1 cellular context compared by ENCODE assay signal in the genomic region with DNA sequence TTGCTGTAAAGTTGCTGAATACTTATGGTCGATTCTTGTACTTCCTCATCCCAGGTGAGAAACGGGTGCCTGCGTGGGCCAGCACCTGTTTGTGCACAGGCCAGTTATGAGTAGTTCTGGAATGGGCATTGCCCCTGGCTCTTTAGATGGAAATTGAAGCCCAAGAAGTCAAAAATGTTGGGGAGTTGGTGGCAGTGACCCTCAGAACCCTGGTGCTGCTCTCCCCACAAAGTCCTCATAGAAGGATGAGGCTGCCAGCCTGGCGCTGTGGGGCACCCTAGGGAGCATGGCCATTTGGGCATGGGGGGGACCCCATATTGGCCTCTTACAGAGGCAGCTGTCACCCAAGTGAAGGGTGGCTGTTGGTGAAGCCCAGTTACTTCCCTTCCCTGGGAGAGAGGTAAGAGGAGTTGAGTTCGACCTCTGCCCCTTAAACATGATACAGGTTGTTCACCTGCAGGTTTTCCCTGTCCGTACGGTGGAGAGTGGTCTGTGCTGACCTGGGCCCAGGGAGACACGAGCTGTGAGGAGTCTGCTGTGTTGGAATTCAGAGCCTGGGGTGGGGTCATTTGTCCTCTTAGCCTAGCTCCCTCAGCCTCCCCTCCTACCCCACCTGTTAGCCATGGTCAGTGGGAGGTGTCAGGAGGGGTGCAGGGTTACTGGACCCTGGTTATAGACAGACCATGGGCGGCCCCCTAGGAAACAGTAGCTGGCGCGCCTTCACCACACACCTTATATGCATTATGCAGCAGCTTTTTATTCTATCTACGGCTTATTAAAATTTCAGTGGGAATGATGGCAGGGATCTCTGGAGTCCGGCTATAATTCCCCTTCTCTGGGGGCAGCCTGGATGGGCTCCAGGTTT.
TF ChIP-seq lines count a peak whose summit lies in the region.

No MANE protein-coding gene starts in this region.

TF ChIP-seq in K562, 482 proteins besides CTCF, POLR2A, EP300 and RAD21 (continued from another document):
- TF ChIP-seq, protein P1, sequence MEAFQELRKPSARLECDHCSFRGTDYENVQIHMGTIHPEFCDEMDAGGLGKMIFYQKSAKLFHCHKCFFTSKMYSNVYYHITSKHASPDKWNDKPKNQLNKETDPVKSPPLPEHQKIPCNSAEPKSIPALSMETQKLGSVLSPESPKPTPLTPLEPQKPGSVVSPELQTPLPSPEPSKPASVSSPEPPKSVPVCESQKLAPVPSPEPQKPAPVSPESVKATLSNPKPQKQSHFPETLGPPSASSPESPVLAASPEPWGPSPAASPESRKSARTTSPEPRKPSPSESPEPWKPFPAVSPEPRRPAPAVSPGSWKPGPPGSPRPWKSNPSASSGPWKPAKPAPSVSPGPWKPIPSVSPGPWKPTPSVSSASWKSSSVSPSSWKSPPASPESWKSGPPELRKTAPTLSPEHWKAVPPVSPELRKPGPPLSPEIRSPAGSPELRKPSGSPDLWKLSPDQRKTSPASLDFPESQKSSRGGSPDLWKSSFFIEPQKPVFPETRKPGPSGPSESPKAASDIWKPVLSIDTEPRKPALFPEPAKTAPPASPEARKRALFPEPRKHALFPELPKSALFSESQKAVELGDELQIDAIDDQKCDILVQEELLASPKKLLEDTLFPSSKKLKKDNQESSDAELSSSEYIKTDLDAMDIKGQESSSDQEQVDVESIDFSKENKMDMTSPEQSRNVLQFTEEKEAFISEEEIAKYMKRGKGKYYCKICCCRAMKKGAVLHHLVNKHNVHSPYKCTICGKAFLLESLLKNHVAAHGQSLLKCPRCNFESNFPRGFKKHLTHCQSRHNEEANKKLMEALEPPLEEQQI (IDR thresholded peaks at IDR 0.05) = no peak
- TF ChIP-seq NFIX (CRISPR knock-in tag; IDR thresholded peaks at IDR 0.05; ENCODE audit: low read depth) = no peak
- no peak for TF ChIP-seq SRSF1 (IDR thresholded peaks at IDR 0.05; ENCODE audit: low read depth, low read length)
- peak; percentile 15 for TF ChIP-seq POLR2G (IDR thresholded peaks at IDR 0.05; ENCODE audit: low read depth, low read length)
TF ChIP-seq in K562: peak in this region for 4.
